9 cellular contexts compared by ENCODE assay signal in genomic region chr1:203287896-203288295, GRCh38. TPM values are rescaled to one million over a fixed set of nuclear protein-coding genes. Genes with fewer than 3 reads are reported as not detected.
DNase-seq lines count a peak whose midpoint lies in the region; ATAC-seq and TF ChIP-seq lines count a peak whose summit lies in the region.
"Had no signal": no experiment of that assay in that cellular context is flagged by ENCODE, and none has a peak within 500 bp of the region (broad histone marks: within the 10 kb centered on the region; RNA-seq: fewer than 3 reads in every experiment).

No MANE protein-coding gene starts in this region.

- peak overlapping the region; percentile 86 for H3K27ac ChIP-seq in CD8-positive, alpha-beta T cell (ENCODE audit: low read depth, low read length)
- H3K27ac ChIP-seq in OCI-LY3 (ENCODE audit: low read length), result peak overlapping the region; percentile 98
- peak overlapping the region; percentile 65 to 87 for H3K27ac ChIP-seq in prostate gland

- TF ChIP-seq CTCF in CD8-positive, alpha-beta T cell (IDR thresholded peaks at IDR 0.05), result no peak
- no peak for TF ChIP-seq CTCF in OCI-LY3 (IDR thresholded peaks at IDR 0.05; ENCODE audit: low read depth, low read length)
- TF ChIP-seq CTCF in endothelial cell (IDR thresholded peaks at IDR 0.05; ENCODE audit: unreplicated experiment), result no peak
- no peak for TF ChIP-seq CTCF in prostate gland (IDR thresholded peaks at IDR 0.05)

- ATAC-seq in CD8-positive, alpha-beta T cell, result no peak

- POLR2A ChIA-PET in CD8-positive, alpha-beta T cell (lab: Charles Lee), result interaction anchor here (1.0 to 7.1 kb wide), 7 partner anchors 10 to 37 kb away, joined by 3 to 155 read pairs (median 22); no protein-coding TSS in a partner anchor

- intact Hi-C loops in CD8-positive, alpha-beta T cell (cut with DNase I, micrococcal nuclease), result loop anchor here (1.0 to 2.0 kb wide), 2 partner anchors 10 to 15 kb away; no protein-coding TSS in a partner anchor
- intact Hi-C loops in prostate gland (cut with DNase I), result no loop called here

- no peaks in the 10 kb centered on the region for H3K36me3 Mint-ChIP-seq in CD8-positive, alpha-beta T cell
- H3K36me3 Mint-ChIP-seq in endothelial cell (ENCODE audit: low read depth, unreplicated experiment), result no peaks in the 10 kb centered on the region

- H3K9me3 ChIP-seq in CD8-positive, alpha-beta T cell (ENCODE audit: low read length), result no peaks in the 10 kb centered on the region
- H3K9me3 ChIP-seq in OCI-LY3 (ENCODE audit: insufficient read depth, low read length), result no peaks in the 10 kb centered on the region
- no peaks in the 10 kb centered on the region for H3K9me3 ChIP-seq in prostate gland

- H3K9me3 Mint-ChIP-seq in CD8-positive, alpha-beta T cell, result no peaks in the 10 kb centered on the region
- no peaks in the 10 kb centered on the region for H3K9me3 Mint-ChIP-seq in endothelial cell (ENCODE audit: unreplicated experiment)

- whole genome bisulfite sequencing in prostate gland, result 96% methylated on average over 5 of the region's 5 CpGs

- peak overlapping the region; percentile 98 for H3K27ac Mint-ChIP-seq in CD8-positive, alpha-beta T cell
- peak overlapping the region; percentile 96 for H3K27ac Mint-ChIP-seq in endothelial cell (ENCODE audit: unreplicated experiment)

- peak overlapping the region; percentile 91 for H3K4me2 ChIP-seq in OCI-LY3 (ENCODE audit: low read length)

- DNase-seq in CD8-positive, alpha-beta T cell, result no peak
- DNase-seq in endothelial cell (ENCODE audit: low spot score), result no peak
- no peak for DNase-seq in prostate gland (ENCODE audit: low spot score)
- DNase-seq in NCI-H1417 (lab: John Stamatoyannopoulos, UW), result no peak
- no peak for DNase-seq in stimulated activated CD4-positive, alpha-beta T cell treated with anti-CD3 and anti-CD28 coated beads, Interleukin-2, amount 100 ng/mL, for 48 hours
- DNase-seq in NCI-H146 (lab: John Stamatoyannopoulos, UW), result no peak
- no peak for DNase-seq in NCI-H69 (lab: John Stamatoyannopoulos, UW)
- DNase-seq: DMS79 treated with DMSO at 0.1 percent for 48 hours had no signal

- H3K9ac ChIP-seq in OCI-LY3 (ENCODE audit: low read length), result peak overlapping the region; percentile 91

- no peaks in the 10 kb centered on the region for H4K20me1 ChIP-seq in OCI-LY3 (ENCODE audit: insufficient read depth, low read length)

- no peaks in the 10 kb centered on the region for H3K36me3 ChIP-seq in CD8-positive, alpha-beta T cell (ENCODE audit: insufficient read depth, low read length)
- H3K36me3 ChIP-seq in OCI-LY3 (replicated peaks; ENCODE audit: low read depth, low read length) (no peaks in the 10 kb centered on the region), prostate gland (no peaks in the 10 kb centered on the region)

- H3K79me2 ChIP-seq in OCI-LY3 (ENCODE audit: low read length), result no peaks in the 10 kb centered on the region

- H3K27me3 ChIP-seq in CD8-positive, alpha-beta T cell (ENCODE audit: insufficient read depth, low read length), result no peaks in the 10 kb centered on the region
- H3K27me3 ChIP-seq in OCI-LY3 (ENCODE audit: low read depth, low read length) (no peaks in the 10 kb centered on the region), prostate gland (replicated peaks; ENCODE audit: insufficient read depth) (no peaks in the 10 kb centered on the region)

- CTCF ChIA-PET in CD8-positive, alpha-beta T cell (lab: Charles Lee), result interaction anchor here (1.0 to 22.4 kb wide), 7 partner anchors 11 to 200 kb away, joined by 3 to 388 read pairs (median 38); partner anchors contain the start of gene BTG2

- no peak overlapping the region for H2AFZ ChIP-seq in OCI-LY3 (ENCODE audit: low read depth, low read length)

- H3K27me3 Mint-ChIP-seq in CD8-positive, alpha-beta T cell (ENCODE audit: low read depth), result no peaks in the 10 kb centered on the region
- peaks cover 25% of the 10 kb centered on the region for H3K27me3 Mint-ChIP-seq in endothelial cell (ENCODE audit: unreplicated experiment)

- TF ChIP-seq POLR2A in prostate gland (IDR thresholded peaks at IDR 0.05), result no peak

- peak overlapping the region; percentile 69 for H3K4me3 Mint-ChIP-seq in CD8-positive, alpha-beta T cell
- peak overlapping the region; percentile 69 for H3K4me3 Mint-ChIP-seq in endothelial cell (ENCODE audit: unreplicated experiment)

- H3K4me1 Mint-ChIP-seq in CD8-positive, alpha-beta T cell (ENCODE audit: low read depth), result peaks cover 69% of the 10 kb centered on the region
- H3K4me1 Mint-ChIP-seq in endothelial cell (ENCODE audit: unreplicated experiment), result peaks cover 65% of the 10 kb centered on the region

- H3K4me3 ChIP-seq in CD8-positive, alpha-beta T cell (ENCODE audit: low read depth, low read length), result peak overlapping the region; percentile 0
- H3K4me3 ChIP-seq in OCI-LY3 (ENCODE audit: low read length) (peak overlapping the region; percentile 53), prostate gland (no peak overlapping the region)

- peaks cover 59% of the 10 kb centered on the region for H3K4me1 ChIP-seq in CD8-positive, alpha-beta T cell (ENCODE audit: insufficient read depth, low read length)
- H3K4me1 ChIP-seq in OCI-LY3 (ENCODE audit: low read length) (peaks cover 74% of the 10 kb centered on the region), prostate gland (replicated peaks) (peaks cover 10% of the 10 kb centered on the region)

RNA-seq across cellular contexts. Expression of gene BTG2, which starts 17.4 kb away (rescaled TPM):
- 100 to 1,000 TPM; 751 to 765 TPM for total RNA-seq in CD8-positive, alpha-beta T cell
- 80.0 TPM for total RNA-seq in endothelial cell (ENCODE audit: unreplicated experiment)
- 100 to 1,000 TPM in 1 of 2 donors, 10 to 100 TPM in 1; 91.0 to 131 TPM for total RNA-seq in prostate gland

RNA-seq across cellular contexts. Expression of gene CHIT1, which starts 58.4 kb away (rescaled TPM):
- total RNA-seq in CD8-positive, alpha-beta T cell, result under 1 TPM; 0.39 to 0.60 TPM
- total RNA-seq in endothelial cell (ENCODE audit: unreplicated experiment) (not detected), prostate gland (1 to 10 TPM in 1 of 2 donors, not detected in 1; 1.5 TPM)

Comparison
In these comparisons a context has a peak if more than half of its experiments do, and no peak if none do; other contexts are left out.
1. H3K4me3 ChIP-seq: peak in CD8-positive, alpha-beta T cell (single experiment) and OCI-LY3 (single experiment); none in prostate gland (0 of 2).
2. Peak in every context shown above with its lines, with median percentiles within 50 percentile points of each other: H3K27ac ChIP-seq.